Comparison of ENCODE assay signal across 1 cellular context in genomic region chr1:18725231-18725895, GRCh38.
TF ChIP-seq lines count a peak whose summit lies in the region.

No MANE protein-coding gene starts in this region.

TF ChIP-seq in H1, 55 proteins besides CTCF, POLR2A, EP300 and RAD21:
- TF ChIP-seq SIRT6 (IDR thresholded peaks at IDR 0.05; ENCODE audit: low read length) (no peak), GTF2F1 (IDR thresholded peaks at IDR 0.05; ENCODE audit: borderline replicate concordance, low read depth, low read length) (no peak), CHD7 (IDR thresholded peaks at IDR 0.05; ENCODE audit: insufficient replicate concordance, low read length) (no peak), SAP30 (IDR thresholded peaks at IDR 0.05; ENCODE audit: insufficient read depth, insufficient replicate concordance, low read length) (no peak), KDM4A (IDR thresholded peaks at IDR 0.05; ENCODE audit: low read depth, low read length, severe bottlenecking) (no peak), SUZ12 (IDR thresholded peaks at IDR 0.05; ENCODE audit: low read length) (no peak)
